Comparison of ENCODE assay signal across 1 cellular context in the genomic region with DNA sequence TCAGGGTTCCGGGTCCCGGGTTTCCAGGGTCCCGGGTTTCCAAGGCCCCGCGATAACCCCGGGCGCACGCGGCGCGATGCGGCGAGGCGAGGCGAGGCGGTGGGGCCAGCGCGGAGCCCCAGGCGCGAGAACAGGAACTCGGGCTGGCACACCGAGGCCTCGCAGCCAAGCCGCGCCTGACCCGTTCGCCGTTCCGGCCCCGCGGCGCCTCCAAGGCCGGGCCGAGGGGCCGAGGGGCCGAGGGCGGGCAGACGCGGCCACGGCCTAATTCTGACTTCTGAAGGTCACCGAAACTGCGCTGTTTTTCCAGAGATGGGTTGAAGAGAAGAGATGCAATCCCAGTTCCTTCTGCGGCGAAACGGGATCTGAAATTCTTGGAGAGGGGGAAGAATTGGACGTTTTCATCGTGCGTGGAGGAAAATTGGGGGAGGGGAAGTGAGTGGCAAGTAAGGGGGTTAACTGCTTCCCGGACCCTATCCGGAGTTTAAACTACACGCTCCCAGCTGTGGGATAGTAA.
A peak's percentile ranks its signal among the peaks of the same experiment; 100 is the strongest.
TF ChIP-seq lines count a peak whose summit lies in the region.

No MANE protein-coding gene starts in this region.

TF ChIP-seq in endothelial cell of umbilical vein, 7 proteins besides CTCF, POLR2A, EP300 and RAD21:
- TF ChIP-seq FOS (IDR thresholded peaks at IDR 0.05; ENCODE audit: borderline replicate concordance, insufficient read depth, low read length) (no peak), JUN (IDR thresholded peaks at IDR 0.05; ENCODE audit: borderline replicate concordance, insufficient read depth, insufficient read length, low read depth) (no peak), EZH2 (IDR thresholded peaks at IDR 0.05; ENCODE audit: borderline replicate concordance, low read depth, low read length, severe bottlenecking) (peak; percentile 79), MYC (IDR thresholded peaks at IDR 0.05; ENCODE audit: low read depth, low read length) (no peak), GATA2 (IDR thresholded peaks at IDR 0.05; ENCODE audit: insufficient read depth, insufficient read length, low read depth, low read length) (no peak)
